ENCODE assay signal across 1 cellular context in the genomic region with DNA sequence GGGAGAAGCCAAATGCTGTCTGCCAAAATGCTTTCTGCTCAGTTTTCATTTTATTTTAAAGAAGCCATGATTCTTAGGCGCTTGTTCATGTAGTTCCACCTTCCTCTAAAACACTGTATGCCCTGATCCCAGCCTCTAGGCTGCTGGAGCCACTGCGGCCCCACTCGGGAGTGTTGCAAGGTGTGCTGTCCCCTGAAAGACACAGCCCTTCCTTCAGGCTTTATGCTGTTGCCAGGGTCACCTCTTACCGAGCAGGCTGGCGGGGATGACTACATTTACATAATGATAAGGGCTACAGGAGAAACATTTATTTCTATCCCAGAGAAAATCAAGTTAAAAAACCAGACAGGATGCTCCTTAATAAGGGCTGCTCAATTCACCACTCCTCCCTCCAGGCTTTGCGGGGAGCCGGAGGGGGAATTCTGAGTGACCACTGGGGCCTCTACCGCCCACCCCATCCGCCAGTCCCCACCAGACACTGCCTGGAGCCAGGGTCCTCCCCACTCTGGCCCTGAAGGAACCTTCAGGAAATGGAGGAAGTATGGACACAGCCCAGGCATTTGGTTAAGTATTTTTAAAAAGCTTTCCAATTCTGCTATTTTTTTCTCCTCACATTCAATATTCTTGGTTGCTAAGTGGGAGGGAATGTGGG.
TF ChIP-seq lines count a peak whose summit lies in the region.

No MANE protein-coding gene starts in this region.

TF ChIP-seq in SK-N-SH, 30 proteins besides CTCF, POLR2A, EP300 and RAD21 (continued from another document):
- TF ChIP-seq, protein P1, sequence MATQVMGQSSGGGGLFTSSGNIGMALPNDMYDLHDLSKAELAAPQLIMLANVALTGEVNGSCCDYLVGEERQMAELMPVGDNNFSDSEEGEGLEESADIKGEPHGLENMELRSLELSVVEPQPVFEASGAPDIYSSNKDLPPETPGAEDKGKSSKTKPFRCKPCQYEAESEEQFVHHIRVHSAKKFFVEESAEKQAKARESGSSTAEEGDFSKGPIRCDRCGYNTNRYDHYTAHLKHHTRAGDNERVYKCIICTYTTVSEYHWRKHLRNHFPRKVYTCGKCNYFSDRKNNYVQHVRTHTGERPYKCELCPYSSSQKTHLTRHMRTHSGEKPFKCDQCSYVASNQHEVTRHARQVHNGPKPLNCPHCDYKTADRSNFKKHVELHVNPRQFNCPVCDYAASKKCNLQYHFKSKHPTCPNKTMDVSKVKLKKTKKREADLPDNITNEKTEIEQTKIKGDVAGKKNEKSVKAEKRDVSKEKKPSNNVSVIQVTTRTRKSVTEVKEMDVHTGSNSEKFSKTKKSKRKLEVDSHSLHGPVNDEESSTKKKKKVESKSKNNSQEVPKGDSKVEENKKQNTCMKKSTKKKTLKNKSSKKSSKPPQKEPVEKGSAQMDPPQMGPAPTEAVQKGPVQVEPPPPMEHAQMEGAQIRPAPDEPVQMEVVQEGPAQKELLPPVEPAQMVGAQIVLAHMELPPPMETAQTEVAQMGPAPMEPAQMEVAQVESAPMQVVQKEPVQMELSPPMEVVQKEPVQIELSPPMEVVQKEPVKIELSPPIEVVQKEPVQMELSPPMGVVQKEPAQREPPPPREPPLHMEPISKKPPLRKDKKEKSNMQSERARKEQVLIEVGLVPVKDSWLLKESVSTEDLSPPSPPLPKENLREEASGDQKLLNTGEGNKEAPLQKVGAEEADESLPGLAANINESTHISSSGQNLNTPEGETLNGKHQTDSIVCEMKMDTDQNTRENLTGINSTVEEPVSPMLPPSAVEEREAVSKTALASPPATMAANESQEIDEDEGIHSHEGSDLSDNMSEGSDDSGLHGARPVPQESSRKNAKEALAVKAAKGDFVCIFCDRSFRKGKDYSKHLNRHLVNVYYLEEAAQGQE (IDR thresholded peaks at IDR 0.05; ENCODE audit: low read depth, low read length) = no peak
